Comparison of ENCODE assay signal across 12 cellular contexts in genomic region chr9:35914307-35914807, GRCh38. TPM values are rescaled to one million over a fixed set of nuclear protein-coding genes. Genes with fewer than 3 reads are reported as not detected.
DNase-seq lines count a peak whose midpoint lies in the region; TF ChIP-seq lines count a peak whose summit lies in the region.
"Had no signal": no experiment of that assay in that cellular context is flagged by ENCODE, and none has a peak within 500 bp of the region (broad histone marks: within the 10 kb centered on the region; RNA-seq: fewer than 3 reads in every experiment).

No MANE protein-coding gene starts in this region.

- H3K27me3 ChIP-seq in MG63 (no peaks in the 10 kb centered on the region), endodermal cell (ENCODE audit: control insufficient read depth, insufficient read depth, low read length, poor library complexity, severe bottlenecking) (no peaks in the 10 kb centered on the region)
- H3K27me3 ChIP-seq: uterus had no signal

- no peak overlapping the region for H3K27ac Mint-ChIP-seq in endodermal cell

- WGBS in endodermal cell (ENCODE audit: insufficient coverage in 1 of 2, insufficient read length in 1 of 2), 2 experiments, result 56 to 84% methylated on average over 4 to 9 of the region's 9 CpGs

- no peak overlapping the region for H3K4me3 ChIP-seq in AG10803 (ENCODE audit: low read length)
- H3K4me3 ChIP-seq in MG63, result no peak overlapping the region
- no peak overlapping the region for H3K4me3 ChIP-seq in endodermal cell (ENCODE audit: low read length)
- H3K4me3 ChIP-seq: uterus had no signal

- H3K9me3 ChIP-seq in MG63 (no peaks in the 10 kb centered on the region), endodermal cell (ENCODE audit: control insufficient read depth, low read length) (no peaks in the 10 kb centered on the region)
- H3K9me3 ChIP-seq: uterus had no signal

- H3K36me3 ChIP-seq in MG63, result peaks cover 38% of the 10 kb centered on the region
- H3K36me3 ChIP-seq in endodermal cell (ENCODE audit: control insufficient read depth, insufficient read depth, low read length), result no peaks in the 10 kb centered on the region
- H3K36me3 ChIP-seq: uterus had no signal

- H3K36me3 Mint-ChIP-seq in endodermal cell (ENCODE audit: low read depth), result no peaks in the 10 kb centered on the region

- no peak overlapping the region for H3K4me3 Mint-ChIP-seq in endodermal cell

- H3K27ac ChIP-seq in endodermal cell (ENCODE audit: low read depth, low read length), result no peak overlapping the region
- H3K27ac ChIP-seq: C4-2B had no signal

- no peak overlapping the region for H3K9ac ChIP-seq in endodermal cell (ENCODE audit: extremely low read depth, low read length, poor library complexity, severe bottlenecking)

- no peak for TF ChIP-seq CTCF in AG10803 (conservative IDR thresholded peaks at IDR 0.05; ENCODE audit: low read length)
- TF ChIP-seq CTCF in endodermal cell (conservative IDR thresholded peaks at IDR 0.05), result no peak

- peaks cover 3% of the 10 kb centered on the region for H3K4me1 ChIP-seq in endodermal cell (ENCODE audit: control insufficient read depth, insufficient read depth, low read length)

- DNase-seq in AG10803 (ENCODE audit: low read depth) (peak; percentile 31), MG63 (peak; percentile 70), endodermal cell (peak; percentile 77), mucosa of gallbladder (ENCODE audit: low spot score) (peak; percentile 71), Ammon's horn (ENCODE audit: low spot score) (no peak), NCI-H187 (lab: John Stamatoyannopoulos, UW) (no peak), COR-L47 (lab: John Stamatoyannopoulos, UW) (no peak), NCI-H1436 (lab: John Stamatoyannopoulos, UW) (no peak)
- DNase-seq: cortex of kidney, KG1 had no signal

- no peaks in the 10 kb centered on the region for H3K27me3 Mint-ChIP-seq in endodermal cell (ENCODE audit: insufficient read depth)

- peaks cover 15% of the 10 kb centered on the region for H3K4me1 Mint-ChIP-seq in endodermal cell

- no peaks in the 10 kb centered on the region for H3K9me3 Mint-ChIP-seq in endodermal cell

RNA-seq across cellular contexts. Expression of gene SPAAR, which starts 5.1 kb away (rescaled TPM):
- 12.2 and 25.0 TPM in 2 replicates for total RNA-seq in MG63 (2014; rRNA removed; shearing (Covaris generic); ENCODE audit: low replicate concordance)
- under 1 TPM in 1 of 2 donors, not detected in 1; 0.29 TPM for total RNA-seq in endodermal cell
- not detected for polyA plus RNA-seq in endodermal cell (2013, experiment 1 of 2)
- not detected for polyA plus RNA-seq in endodermal cell (2013, experiment 2 of 2)
- total RNA-seq in mucosa of gallbladder, result 0.83 TPM

RNA-seq across cellular contexts. Expression of gene HRCT1, which starts 8.4 kb away (rescaled TPM):
- total RNA-seq in MG63 (2014; rRNA removed; shearing (Covaris generic); ENCODE audit: low replicate concordance), result 95.0 and 617 TPM in 2 replicates
- total RNA-seq in endodermal cell, result not detected
- polyA plus RNA-seq in endodermal cell (2013, experiment 1 of 2), result not detected
- not detected for polyA plus RNA-seq in endodermal cell (2013, experiment 2 of 2)
- total RNA-seq in mucosa of gallbladder, result 2.0 TPM

RNA-seq across cellular contexts. Expression of gene OR2S2, which starts 43.6 kb away (rescaled TPM):
- total RNA-seq in MG63 (2014; rRNA removed; shearing (Covaris generic); ENCODE audit: low replicate concordance), result not detected in 2 replicates
- total RNA-seq in endodermal cell (not detected), mucosa of gallbladder (not detected)
- polyA plus RNA-seq in endodermal cell (2013, experiment 1 of 2), result not detected
- polyA plus RNA-seq in endodermal cell (2013, experiment 2 of 2), result not detected
- total RNA-seq: uterus had no signal

RNA-seq across cellular contexts. Expression of gene OR13J1, which starts 44.2 kb away (rescaled TPM):
- not detected in 2 replicates for total RNA-seq in MG63 (2014; rRNA removed; shearing (Covaris generic); ENCODE audit: low replicate concordance)
- total RNA-seq in endodermal cell (not detected), mucosa of gallbladder (not detected)
- polyA plus RNA-seq in endodermal cell (2013, experiment 1 of 2), result not detected
- not detected for polyA plus RNA-seq in endodermal cell (2013, experiment 2 of 2)
- total RNA-seq: uterus had no signal

Comparison
In these comparisons a context has a peak if more than half of its experiments do, and no peak if none do; other contexts are left out.
1. DNase-seq: peak in AG10803 (single experiment), MG63 (single experiment), endodermal cell (single experiment) and mucosa of gallbladder (single experiment); none in Ammon's horn (single experiment), NCI-H187 (0 of 2), COR-L47 (single experiment) and NCI-H1436 (single experiment).
2. RNA of gene HRCT1, which starts 8.4 kb away (total RNA-seq): 95.0 to 617 TPM in MG63; 2.0 TPM in mucosa of gallbladder (single experiment) and not detected in endodermal cell; every median in the first group is over 10 times any median in the second.